In genomic region chr3:195394024-195394423, GRCh38 we compare ENCODE assay signal across 14 cellular contexts. TPM values are rescaled to one million over a fixed set of nuclear protein-coding genes. Genes with fewer than 3 reads are reported as not detected.
A peak's percentile ranks its signal among the peaks of the same experiment; 100 is the strongest.
DNase-seq lines count a peak whose midpoint lies in the region; ATAC-seq and TF ChIP-seq lines count a peak whose summit lies in the region.
"Had no signal": no experiment of that assay in that cellular context is flagged by ENCODE, and none has a peak within 500 bp of the region (broad histone marks: within the 10 kb centered on the region; RNA-seq: fewer than 3 reads in every experiment).

No MANE protein-coding gene starts in this region.

- H3K4me3 ChIP-seq in GM12865 (ENCODE audit: low read depth, low read length) (no peak overlapping the region), OCI-LY1 (ENCODE audit: low read depth, low read length, poor library complexity, severe bottlenecking) (peak overlapping the region; percentile 34), upper lobe of right lung (no peak overlapping the region)
- H3K4me3 ChIP-seq: right atrium auricular region, thoracic aorta had no signal

- H3K4me1 ChIP-seq in OCI-LY1 (ENCODE audit: insufficient read depth, low read length, severe bottlenecking) (peaks cover 55% of the 10 kb centered on the region), upper lobe of right lung (peaks cover 13% of the 10 kb centered on the region)

- no peak overlapping the region for H2AFZ ChIP-seq in OCI-LY1 (ENCODE audit: low read length)

- H3K9me2 ChIP-seq in OCI-LY1 (ENCODE audit: low read depth, low read length), result no peaks in the 10 kb centered on the region

- H3K27me3 ChIP-seq in OCI-LY1 (ENCODE audit: insufficient read depth, low read length) (no peaks in the 10 kb centered on the region), upper lobe of right lung (no peaks in the 10 kb centered on the region)
- H3K27me3 ChIP-seq: right atrium auricular region had no signal

- no peaks in the 10 kb centered on the region for H4K20me1 ChIP-seq in OCI-LY1 (ENCODE audit: insufficient read depth, low read length)

- no peaks in the 10 kb centered on the region for H3K9me3 ChIP-seq in OCI-LY1 (ENCODE audit: low read length)
- H3K9me3 ChIP-seq in upper lobe of right lung, result no peaks in the 10 kb centered on the region
- H3K9me3 ChIP-seq: right atrium auricular region, thoracic aorta had no signal

- H3F3A ChIP-seq in OCI-LY1 (ENCODE audit: insufficient read depth, low read length), result no peaks in the 10 kb centered on the region

- H3K79me2 ChIP-seq in OCI-LY1 (ENCODE audit: insufficient read depth, low read length), result peaks cover 70% of the 10 kb centered on the region

- no peak for TF ChIP-seq CTCF in GM12865 (IDR thresholded peaks at IDR 0.05; ENCODE audit: insufficient read depth, low read depth, low read length, missing control alignments)
- TF ChIP-seq CTCF in OCI-LY1 (IDR thresholded peaks at IDR 0.05; ENCODE audit: low read length), result no peak
- TF ChIP-seq CTCF in upper lobe of right lung (IDR thresholded peaks at IDR 0.05), result no peak

- H3K4me2 ChIP-seq in OCI-LY1 (ENCODE audit: low read length), result peak overlapping the region; percentile 59

- H3K9ac ChIP-seq in OCI-LY1 (ENCODE audit: low read length), result peak overlapping the region; percentile 49

- intact Hi-C loops in upper lobe of right lung (cut with DNase I), result no loop called here

- ATAC-seq in GM19438 (IDR thresholded peaks at IDR 0.05; ENCODE audit: low read depth, unreplicated experiment) (peak; percentile 67), HG02885 (IDR thresholded peaks at IDR 0.05; ENCODE audit: poor library complexity, unreplicated experiment) (peak; percentile 77), upper lobe of right lung (no peak)

- H3K27ac ChIP-seq in OCI-LY1 (ENCODE audit: low read depth, low read length, poor library complexity, severe bottlenecking) (peak overlapping the region; percentile 75), upper lobe of right lung (no peak overlapping the region)
- H3K27ac ChIP-seq: right atrium auricular region, thoracic aorta had no signal

- H3K36me3 ChIP-seq in OCI-LY1 (ENCODE audit: insufficient read depth, low read length) (peaks cover 18% of the 10 kb centered on the region; the same call in 1 of the 2 replicates), upper lobe of right lung (peaks cover 18% of the 10 kb centered on the region)
- H3K36me3 ChIP-seq: right atrium auricular region had no signal

- DNase-seq in GM12865 (ENCODE audit: low read depth), result peak; percentile 52
- no peak for DNase-seq in NCI-H187 (lab: John Stamatoyannopoulos, UW)
- no peak for DNase-seq in kidney glomerular epithelial cell (lab: John Stamatoyannopoulos, UW)
- DNase-seq in GF-D8 (lab: John Stamatoyannopoulos, UW), result no peak
- DNase-seq in upper lobe of right lung, result no peak
- DNase-seq: activated CD4-positive, alpha-beta T cell treated with anti-CD3 and anti-CD28 coated beads, Interleukin-2, amount 50 U/mL, for 4 hours; activated naive CD4-positive, alpha-beta T cell; NCI-H1694 treated with DMSO at 0.1 percent for 48 hours; T-helper 1 cell had no signal

RNA-seq across cellular contexts. Expression of gene ACAP2, which starts 48.8 kb away (rescaled TPM):
- total RNA-seq in upper lobe of right lung, result 60.3 TPM
